13 cellular contexts compared by ENCODE assay signal in genomic region chr2:19738707-19739106, GRCh38.
DNase-seq lines count a peak whose midpoint lies in the region; ATAC-seq and TF ChIP-seq lines count a peak whose summit lies in the region.
"Had no signal": no experiment of that assay in that cellular context is flagged by ENCODE, and none has a peak within 500 bp of the region (broad histone marks: within the 10 kb centered on the region; RNA-seq: fewer than 3 reads in every experiment).

No MANE protein-coding gene starts in this region.

- H3K4me1 Mint-ChIP-seq in chondrocyte (ENCODE audit: low read depth), result peaks cover 80% of the 10 kb centered on the region

- no peaks in the 10 kb centered on the region for H3K36me3 Mint-ChIP-seq in chondrocyte (ENCODE audit: low read depth)

- no peak overlapping the region for H3K4me3 ChIP-seq in right cardiac atrium (ENCODE audit: low read length)
- H3K4me3 ChIP-seq in skeletal muscle tissue (ENCODE audit: low read length in 3 of 3), result peak overlapping the region in 1 of 3 donors; percentile 14

- 53% methylated on average over 11 of the region's 11 CpGs for WGBS in right cardiac atrium

- ATAC-seq in right cardiac atrium, result peak; percentile 85 to 91
- ATAC-seq in GM18502 (IDR thresholded peaks at IDR 0.05; ENCODE audit: poor library complexity, unreplicated experiment), result no peak
- ATAC-seq: activated T-cell treated with anti-CD3 and anti-CD28 coated beads, Interleukin-2, amount 50 U/mL, for 4 hours had no signal

- H3K27ac Mint-ChIP-seq in chondrocyte (ENCODE audit: unreplicated experiment), result peak overlapping the region; percentile 95

- H3K9me3 Mint-ChIP-seq in chondrocyte (ENCODE audit: low read depth), result peaks cover 6% of the 10 kb centered on the region
- H3K9me3 Mint-ChIP-seq: activated T-cell treated with anti-CD3 and anti-CD28 coated beads, Interleukin-2, amount 50 U/mL, for 4 hours had no signal

- DNase-seq in ELF-1 (ENCODE audit: low read depth, low spot score) (peak; percentile 19), chondrocyte (ENCODE audit: low spot score) (no peak), right cardiac atrium (peak; percentile 75 to 86 (median 81)), COLO829 (ENCODE audit: low spot score) (no peak), activated gamma-delta T cell treated with Interleukin-2 at 50 U/mL for 16 hours (no peak), retina (no peak)
- DNase-seq: activated T-cell treated with anti-CD3 and anti-CD28 coated beads, Interleukin-2, amount 50 U/mL, for 4 hours; central memory CD4-positive, alpha-beta T cell; NCI-H1105 treated with DMSO at 0.1 percent for 48 hours; NCI-H526 had no signal

- H3K4me3 Mint-ChIP-seq in chondrocyte (ENCODE audit: unreplicated experiment), result no peak overlapping the region
- H3K4me3 Mint-ChIP-seq: activated T-cell treated with anti-CD3 and anti-CD28 coated beads, Interleukin-2, amount 50 U/mL, for 4 hours had no signal

- H3K4me1 ChIP-seq in right cardiac atrium (ENCODE audit: control insufficient read depth, insufficient read depth, low read length) (peaks cover 3% of the 10 kb centered on the region), skeletal muscle tissue (ENCODE audit: control insufficient read depth in 3 of 3, insufficient read depth in 3 of 3, low read length in 3 of 3) (peaks cover 38 to 44% (median 40%) of the 10 kb centered on the region in 3 donors)

- intact Hi-C loops in right cardiac atrium (cut with DNase I), result no loop called here

- no peak for TF ChIP-seq CTCF in chondrocyte (IDR thresholded peaks at IDR 0.05)

- H3K9me3 ChIP-seq in right cardiac atrium (ENCODE audit: control insufficient read depth, low read length) (no peaks in the 10 kb centered on the region), skeletal muscle tissue (ENCODE audit: control insufficient read depth in 3 of 3, low read length in 3 of 3) (no peaks in the 10 kb centered on the region)

- H3K27me3 ChIP-seq in right cardiac atrium (ENCODE audit: control insufficient read depth, insufficient read depth) (no peaks in the 10 kb centered on the region), skeletal muscle tissue (ENCODE audit: control insufficient read depth in 3 of 3, insufficient read depth in 3 of 3, low read length in 3 of 3) (no peaks in the 10 kb centered on the region)

- H3K27me3 Mint-ChIP-seq in chondrocyte (ENCODE audit: low read depth), result no peaks in the 10 kb centered on the region

- H3K9ac ChIP-seq in skeletal muscle tissue (ENCODE audit: low read depth in 1 of 3, low read length in 3 of 3), result peak overlapping the region in 2 of 3 donors; percentile 40 to 68

- H3K36me3 ChIP-seq in skeletal muscle tissue (ENCODE audit: control insufficient read depth in 3 of 3, insufficient read depth in 3 of 3, low read length in 3 of 3), result no peaks in the 10 kb centered on the region

- no peak overlapping the region for H3K27ac ChIP-seq in right cardiac atrium (ENCODE audit: low read length)
- peak overlapping the region; percentile 64 for H3K27ac ChIP-seq in skeletal muscle tissue (ENCODE audit: low read depth, low read length)
- H3K27ac ChIP-seq: C4-2B had no signal

Comparison
In these comparisons a context has a peak if more than half of its experiments do, and no peak if none do; other contexts are left out.
1. DNase-seq: peak in ELF-1 (single experiment) and right cardiac atrium (3 of 3); none in chondrocyte (single experiment), COLO829 (single experiment), activated gamma-delta T cell treated with Interleukin-2 at 50 U/mL for 16 hours (single experiment) and retina (single experiment).